19 cellular contexts compared by ENCODE assay signal in the genomic region with DNA sequence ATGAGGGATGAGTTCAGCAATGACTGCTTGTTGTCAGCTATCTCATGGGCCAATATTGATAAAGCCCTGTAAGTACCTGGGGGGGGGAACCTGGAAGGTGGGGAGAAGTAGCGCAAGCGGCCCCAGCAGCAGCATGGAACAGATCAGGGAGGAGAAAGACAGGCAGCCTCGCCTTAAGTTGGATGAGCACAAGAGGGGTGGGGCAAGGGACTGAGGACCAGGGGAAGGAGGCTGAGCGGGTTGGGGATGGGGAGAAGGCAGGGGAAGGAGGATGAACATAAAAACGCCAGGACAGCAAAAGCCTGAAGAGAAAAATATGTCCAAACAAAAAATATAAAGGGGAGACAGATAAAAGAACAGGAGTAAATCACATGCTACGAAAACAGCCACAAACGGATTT.
DNase-seq lines count a peak whose midpoint lies in the region; ATAC-seq, FAIRE-seq and TF ChIP-seq lines count a peak whose summit lies in the region.
"Had no signal": no experiment of that assay in that cellular context is flagged by ENCODE, and none has a peak within 500 bp of the region (broad histone marks: within the 10 kb centered on the region; RNA-seq: fewer than 3 reads in every experiment).

No MANE protein-coding gene starts in this region.

- DNase-seq in heart left ventricle, result no peak
- DNase-seq in Right ventricle myocardium superior, result no peak
- DNase-seq in kidney, result no peak
- no peak for DNase-seq in trophoblast cell
- DNase-seq in uterus, result peak; percentile 73 to 87
- DNase-seq in NCI-H1694 treated with DMSO at 0.1 percent for 48 hours (lab: John Stamatoyannopoulos, UW), result no peak
- no peak for DNase-seq in amygdala (lab: John Stamatoyannopoulos, UW)
- DNase-seq in effector CD4-positive, alpha-beta T cell, result no peak
- DNase-seq: activated CD4-positive, alpha-beta T cell treated with anti-CD3 and anti-CD28 coated beads, Interleukin-2, amount 50 U/mL, for 1 hour; activated naive CD8-positive, alpha-beta T cell treated with anti-CD3 and anti-CD28 coated beads for 36 hours; activated T-cell treated with anti-CD3 and anti-CD28 coated beads, Interleukin-2, amount 50 U/mL, for 24 hours; CD4-positive, alpha-beta T cell; cerebellar nuclear complex; DMS79; Kasumi-1; NCI-H1436; stimulated activated CD4-positive, alpha-beta T cell treated with anti-CD3 and anti-CD28 coated beads, Interleukin-1b, Interleukin-23, amount 100 ng/mL, for 48 hours had no signal

- H3K18ac ChIP-seq in trophoblast cell (ENCODE audit: low read length), result no peak overlapping the region

- H3K4me3 ChIP-seq in heart left ventricle, result peak overlapping the region in 1 of 12 donors; percentile 20
- H3K4me3 ChIP-seq in kidney (ENCODE audit: low read length in 2 of 2), result no peak overlapping the region
- H3K4me3 ChIP-seq in trophoblast cell (ENCODE audit: low read depth, low read length), result no peak overlapping the region
- H3K4me3 ChIP-seq in uterus, result peak overlapping the region in 1 of 2 donors; percentile 4
- H3K4me3 ChIP-seq: SJSA1 had no signal

- no peaks in the 10 kb centered on the region for H3K9me3 ChIP-seq in heart left ventricle
- no peaks in the 10 kb centered on the region for H3K9me3 ChIP-seq in kidney (ENCODE audit: control insufficient read depth in 1 of 2, low read length in 2 of 2)
- no peaks in the 10 kb centered on the region for H3K9me3 ChIP-seq in trophoblast cell (ENCODE audit: insufficient read depth, low read depth, low read length)
- H3K9me3 ChIP-seq in uterus, result no peaks in the 10 kb centered on the region
- H3K9me3 ChIP-seq: SJSA1 had no signal

- no peak overlapping the region for H3K14ac ChIP-seq in trophoblast cell (ENCODE audit: low read length)

- H3K23ac ChIP-seq in trophoblast cell (ENCODE audit: low read length), result no peak overlapping the region

- no peak overlapping the region for H4K12ac ChIP-seq in trophoblast cell (ENCODE audit: low read depth, low read length)

- H3K4me1 ChIP-seq in heart left ventricle (peaks cover 0 to 27% (median 13%) of the 10 kb centered on the region in 12 donors), kidney (ENCODE audit: control insufficient read depth in 1 of 2, insufficient read depth in 1 of 2, low read depth in 1 of 2, low read length in 2 of 2) (peaks cover 5 to 14% of the 10 kb centered on the region in 2 donors), trophoblast cell (ENCODE audit: control insufficient read depth in 1 of 2, insufficient read depth in 2 of 2, low read length in 2 of 2) (peaks cover 0 to 3% of the 10 kb centered on the region in 2 experiments), uterus (peaks cover 0 to 6% of the 10 kb centered on the region in 2 donors)

- H2AFZ ChIP-seq in trophoblast cell (ENCODE audit: insufficient read depth, low read length, poor library complexity), result no peak overlapping the region

- H3K4ac ChIP-seq in trophoblast cell (ENCODE audit: low read depth, low read length), result no peak overlapping the region

- H3K27ac ChIP-seq in heart left ventricle (peak overlapping the region in 8 of 12 donors; percentile 3 to 81 (median 46)), kidney (ENCODE audit: low read depth in 2 of 2, low read length in 2 of 2) (peak overlapping the region; percentile 29 to 84), trophoblast cell (ENCODE audit: low read depth, low read length) (no peak overlapping the region), uterus (peak overlapping the region; percentile 78 to 93)

- H3K27me3 ChIP-seq in heart left ventricle, result no peaks in the 10 kb centered on the region
- no peaks in the 10 kb centered on the region for H3K27me3 ChIP-seq in trophoblast cell (ENCODE audit: insufficient read depth, low read length)
- H3K27me3 ChIP-seq in uterus, result no peaks in the 10 kb centered on the region
- H3K27me3 ChIP-seq: SJSA1 had no signal

- no peaks in the 10 kb centered on the region for H3K36me3 ChIP-seq in heart left ventricle
- H3K36me3 ChIP-seq in kidney (ENCODE audit: control insufficient read depth in 1 of 2, insufficient read depth in 2 of 2, low read length in 2 of 2), result no peaks in the 10 kb centered on the region
- H3K36me3 ChIP-seq in trophoblast cell (ENCODE audit: control insufficient read depth in 1 of 2, insufficient read depth in 2 of 2, low read length in 2 of 2), result no peaks in the 10 kb centered on the region
- no peaks in the 10 kb centered on the region for H3K36me3 ChIP-seq in uterus
- H3K36me3 ChIP-seq: SJSA1 had no signal

- no peak overlapping the region for H2AK5ac ChIP-seq in trophoblast cell (ENCODE audit: low read length)

- no peak overlapping the region for H2BK120ac ChIP-seq in trophoblast cell (ENCODE audit: insufficient read depth, low read length, poor library complexity)

- intact Hi-C loops in heart left ventricle (cut with DNase I) (no loop called here), Right ventricle myocardium superior (cut with DNase I) (no loop called here), kidney (cut with DNase I) (no loop called here), uterus (cut with DNase I; ENCODE audit: low total_unique reads) (no loop called here)

- H4K91ac ChIP-seq in trophoblast cell (ENCODE audit: low read depth, low read length), result no peak overlapping the region

- TF ChIP-seq POLR2A in heart left ventricle (IDR thresholded peaks at IDR 0.05), result no peak
- TF ChIP-seq POLR2A in uterus (IDR thresholded peaks at IDR 0.05), result no peak

- no peak overlapping the region for H2BK5ac ChIP-seq in trophoblast cell (ENCODE audit: low read depth, low read length, poor library complexity)

- TF ChIP-seq CTCF in heart left ventricle (IDR thresholded peaks at IDR 0.05), result no peak
- no peak for TF ChIP-seq CTCF in kidney (IDR thresholded peaks at IDR 0.05; ENCODE audit: borderline replicate concordance, extremely low read depth, insufficient read depth)
- no peak for TF ChIP-seq CTCF in uterus (IDR thresholded peaks at IDR 0.05)

- H2BK12ac ChIP-seq in trophoblast cell (ENCODE audit: low read length), result no peak overlapping the region

- 65 to 78% (median 70%) methylated on average over 7 of the region's 7 CpGs for WGBS in heart left ventricle, 4 donors
- no CpG with 5 or more reads among the region's 7 CpGs for WGBS in trophoblast cell (ENCODE audit: extremely low coverage, insufficient coverage, insufficient read length)

- no peak overlapping the region for H3K4me2 ChIP-seq in trophoblast cell (ENCODE audit: low read length)

- no peak overlapping the region for H4K8ac ChIP-seq in trophoblast cell (ENCODE audit: low read depth, low read length)

- H3K79me1 ChIP-seq in trophoblast cell (ENCODE audit: low read length), result no peaks in the 10 kb centered on the region

- FAIRE-seq in kidney (lab: Jason Lieb, UNC), result no peak
- FAIRE-seq: islet of Langerhans had no signal

- ATAC-seq in heart left ventricle (peak in 1 of 4 donors; percentile 43), Right ventricle myocardium superior (ENCODE audit: poor library complexity) (no peak)

- H3K9ac ChIP-seq in kidney (ENCODE audit: low read length in 2 of 2) (peak overlapping the region in 1 of 2 donors; percentile 27), trophoblast cell (ENCODE audit: low read length) (peak overlapping the region; percentile 4)

- no peaks in the 10 kb centered on the region for H3K79me2 ChIP-seq in trophoblast cell (ENCODE audit: control insufficient read depth, insufficient read depth, low read length, poor library complexity)

Comparison
In these comparisons a context has a peak if more than half of its experiments do, and no peak if none do; other contexts are left out.
1. DNase-seq: peak in uterus (2 of 2); none in heart left ventricle (0 of 5), Right ventricle myocardium superior (single experiment), kidney (single experiment), trophoblast cell (0 of 2), NCI-H1694 treated with DMSO at 0.1 percent for 48 hours (single experiment), amygdala (0 of 56) and effector CD4-positive, alpha-beta T cell (single experiment).